ENCODE assay signal across 24 cellular contexts in the genomic region with DNA sequence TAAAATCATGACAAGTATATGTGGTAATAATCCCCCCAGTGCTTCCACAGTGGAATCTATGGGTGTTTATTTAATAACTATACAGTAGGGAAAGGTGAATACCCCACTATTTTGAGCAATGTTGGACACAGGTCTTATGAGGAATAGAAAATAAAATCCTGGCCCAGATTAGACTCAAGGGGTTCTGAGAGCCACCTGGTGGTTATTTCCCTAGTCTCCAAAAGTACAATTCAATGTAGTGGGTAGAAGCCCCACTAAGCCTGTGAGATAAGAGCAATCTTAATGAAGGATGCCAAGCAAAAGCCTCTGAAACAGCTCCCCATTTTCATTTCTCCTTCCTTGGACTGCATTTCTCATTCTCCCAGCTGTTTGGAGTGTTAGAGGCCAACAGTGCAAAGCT.
DNase-seq lines count a peak whose midpoint lies in the region; ATAC-seq and TF ChIP-seq lines count a peak whose summit lies in the region.
"Had no signal": no experiment of that assay in that cellular context is flagged by ENCODE, and none has a peak within 500 bp of the region (broad histone marks: within the 10 kb centered on the region; RNA-seq: fewer than 3 reads in every experiment).

No MANE protein-coding gene starts in this region.

- ATAC-seq in left ventricle myocardium superior (peak; percentile 32), Right ventricle myocardium superior (ENCODE audit: poor library complexity) (no peak), left lobe of liver (peak; percentile 55)

- intact Hi-C loops in left ventricle myocardium superior (cut with micrococcal nuclease) (no loop called here), Right ventricle myocardium superior (cut with DNase I) (no loop called here), esophagus squamous epithelium (cut with DNase I) (no loop called here)

- H3K4me3 ChIP-seq in LNCaP clone FGC (ENCODE audit: low read depth, low read length) (no peak overlapping the region), esophagus squamous epithelium (no peak overlapping the region)
- H3K4me3 ChIP-seq: Peyer's patch had no signal

- no peak for TF ChIP-seq POLR2A in esophagus squamous epithelium (IDR thresholded peaks at IDR 0.05)

- no peaks in the 10 kb centered on the region for H3K9me3 ChIP-seq in esophagus squamous epithelium
- H3K9me3 ChIP-seq: Peyer's patch, SK-N-SH had no signal

- no peak overlapping the region for H3K27ac ChIP-seq in esophagus squamous epithelium
- H3K27ac ChIP-seq: Peyer's patch had no signal

- H3K36me3 ChIP-seq in esophagus squamous epithelium: no peaks in the 10 kb centered on the region
- H3K36me3 ChIP-seq: Peyer's patch had no signal

- no peak for DNase-seq in left ventricle myocardium superior
- DNase-seq in Right ventricle myocardium superior: no peak
- DNase-seq in LNCaP clone FGC (ENCODE audit: low read depth): no peak
- peak; percentile 23 for DNase-seq in OCI-M1 (lab: John Stamatoyannopoulos, UW)
- no peak for DNase-seq in left lobe of liver (ENCODE audit: low spot score)
- DNase-seq in esophagus squamous epithelium (lab: John Stamatoyannopoulos, UW): no peak
- no peak for DNase-seq in NCI-H2107 treated with DMSO at 0.1 percent for 48 hours (lab: John Stamatoyannopoulos, UW; ENCODE audit: unreplicated experiment)
- DNase-seq in stimulated activated CD4-positive, alpha-beta T cell treated with anti-CD3 and anti-CD28 coated beads, Interleukin-1b, Interleukin-23, amount 100 ng/mL, for 48 hours: no peak
- DNase-seq: Calu3; CD8-positive, alpha-beta memory T cell; H9; HFFc6; KBM-7; MM.1S; NCI-H1048; NCI-H1417 treated with DMSO at 0.1 percent for 48 hours; NCI-H1694 treated with DMSO at 0.1 percent for 48 hours; NCI-H2081; NCI-H2171 treated with DMSO at 0.1 percent for 48 hours; NCI-H345; NCI-H510A treated with DMSO at 0.1 percent for 48 hours; Peyer's patch; SK-N-SH; SW 1271 had no signal

- H3K4me1 ChIP-seq in esophagus squamous epithelium: no peaks in the 10 kb centered on the region
- H3K4me1 ChIP-seq: Peyer's patch had no signal

- H3K27me3 ChIP-seq in esophagus squamous epithelium: no peaks in the 10 kb centered on the region
- H3K27me3 ChIP-seq: Peyer's patch had no signal

- TF ChIP-seq CTCF in LNCaP clone FGC (IDR thresholded peaks at IDR 0.05; ENCODE audit: control insufficient read depth, extremely low read depth, insufficient read depth) (peak; percentile 16; the same call in 1 of the 2 replicates), esophagus squamous epithelium (IDR thresholded peaks at IDR 0.05) (no peak)
